Comparison of ENCODE assay signal across 24 cellular contexts in the genomic region with DNA sequence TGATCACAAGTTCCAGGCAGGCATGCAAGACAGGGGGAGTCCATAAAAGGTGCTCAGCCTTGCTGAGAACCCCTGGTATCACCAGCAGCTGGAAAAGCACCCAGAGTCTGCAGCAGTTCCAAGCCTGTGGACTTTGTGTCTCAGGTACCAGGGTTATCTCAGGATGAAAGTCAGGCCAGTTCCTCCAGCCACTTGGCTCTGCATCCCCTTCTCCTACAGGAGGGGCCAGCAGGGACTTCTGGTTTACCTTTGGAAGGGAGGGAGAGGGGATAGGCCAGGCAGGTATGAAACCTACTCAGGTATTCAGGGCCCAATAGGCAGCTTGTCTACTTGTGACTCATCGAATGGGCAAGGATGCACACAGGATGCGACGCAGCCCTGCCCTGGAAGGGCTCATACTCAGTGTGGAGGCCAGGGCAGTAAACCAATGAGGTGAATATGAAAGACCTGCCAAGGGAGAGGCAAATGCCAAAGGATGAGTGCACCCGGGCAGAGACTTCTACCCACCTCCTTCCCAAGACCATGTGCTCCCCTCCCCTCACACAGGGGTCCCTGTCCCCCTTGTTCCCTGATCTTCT.
A peak's percentile ranks its signal among the peaks of the same experiment; 100 is the strongest.
DNase-seq lines count a peak whose midpoint lies in the region; ATAC-seq, FAIRE-seq and TF ChIP-seq lines count a peak whose summit lies in the region.
"Had no signal": no experiment of that assay in that cellular context is flagged by ENCODE, and none has a peak within 500 bp of the region (broad histone marks: within the 10 kb centered on the region; RNA-seq: fewer than 3 reads in every experiment).

No MANE protein-coding gene starts in this region.

- peaks cover 8% of the 10 kb centered on the region for H3K27me3 Mint-ChIP-seq in activated T-helper 1 cell treated with anti-CD3 and anti-CD28 coated beads, Interleukin-12 subunit alpha, Interleukin-12 subunit beta, Interleukin-2, Interleukin-4 antibody, amounts not matched to agents 30 ng/mL and 10 ng/mL and 1 ng/mL, durations not matched to agents 14 hours and 24 hours and 36 hours (ENCODE audit: insufficient read depth)

- no peak overlapping the region for H3K4me3 Mint-ChIP-seq in activated T-helper 1 cell treated with anti-CD3 and anti-CD28 coated beads, Interleukin-12 subunit alpha, Interleukin-12 subunit beta, Interleukin-2, Interleukin-4 antibody, amounts not matched to agents 30 ng/mL and 10 ng/mL and 1 ng/mL, durations not matched to agents 14 hours and 24 hours and 36 hours

- TF ChIP-seq CTCF in RWPE2 (IDR thresholded peaks at IDR 0.05; ENCODE audit: poor library complexity, severe bottlenecking) (no peak), HepG2 (CRISPR knock-in tag; IDR thresholded peaks at IDR 0.05) (no peak), psoas muscle (IDR thresholded peaks at IDR 0.05) (no peak)

- no peaks in the 10 kb centered on the region for H4K20me1 ChIP-seq in HepG2 (ENCODE audit: insufficient read depth, low read length)

- H3K4me2 ChIP-seq in HepG2 (ENCODE audit: low read depth, low read length) = no peak overlapping the region
- H3K4me2 ChIP-seq: SK-N-SH had no signal

- no peak overlapping the region for H3K9ac ChIP-seq in HepG2 (ENCODE audit: insufficient read depth, low read depth, low read length)
- H3K9ac ChIP-seq: SK-N-SH had no signal

- no peaks in the 10 kb centered on the region for H3K4me1 ChIP-seq in RWPE2 (ENCODE audit: insufficient read depth, poor library complexity, severe bottlenecking)
- peaks cover 43% of the 10 kb centered on the region for H3K4me1 ChIP-seq in HepG2 (ENCODE audit: insufficient read depth, low read length)
- H3K4me1 ChIP-seq in psoas muscle = peaks cover 64% of the 10 kb centered on the region

- ATAC-seq in RWPE2 (ENCODE audit: low read depth) (peak; percentile 83), HepG2 (peak; percentile 30), psoas muscle (no peak)

- no peak overlapping the region for H2AFZ ChIP-seq in HepG2 (ENCODE audit: low read length)

- FAIRE-seq in HepG2 (lab: Jason Lieb, UNC) = no peak
- FAIRE-seq: H1 had no signal

- no peak for TF ChIP-seq RAD21 in HepG2 (CRISPR knock-in tag; IDR thresholded peaks at IDR 0.05)

- H3K36me3 ChIP-seq in RWPE2 (ENCODE audit: low read depth) = no peaks in the 10 kb centered on the region
- H3K36me3 ChIP-seq in HepG2 (replicated peaks in 1 of 2; ENCODE audit: control insufficient read depth in 1 of 2, insufficient read depth in 2 of 2, low read length in 2 of 2) = no peaks in the 10 kb centered on the region
- no peaks in the 10 kb centered on the region for H3K36me3 ChIP-seq in psoas muscle (ENCODE audit: insufficient read depth in 1 of 2, low read depth in 1 of 2)

- H3K9me3 Mint-ChIP-seq in activated T-helper 1 cell treated with anti-CD3 and anti-CD28 coated beads, Interleukin-12 subunit alpha, Interleukin-12 subunit beta, Interleukin-2, Interleukin-4 antibody, amounts not matched to agents 30 ng/mL and 10 ng/mL and 1 ng/mL, durations not matched to agents 14 hours and 24 hours and 36 hours = no peaks in the 10 kb centered on the region

- no peaks in the 10 kb centered on the region for H3K36me3 Mint-ChIP-seq in activated T-helper 1 cell treated with anti-CD3 and anti-CD28 coated beads, Interleukin-12 subunit alpha, Interleukin-12 subunit beta, Interleukin-2, Interleukin-4 antibody, amounts not matched to agents 30 ng/mL and 10 ng/mL and 1 ng/mL, durations not matched to agents 14 hours and 24 hours and 36 hours (ENCODE audit: low read depth)

- H3K4me3 ChIP-seq in RWPE2 (ENCODE audit: severe bottlenecking) (no peak overlapping the region), HepG2 (replicated peaks in 1 of 3; ENCODE audit: insufficient read depth in 1 of 3, low read depth in 2 of 3, low read length in 3 of 3) (no peak overlapping the region), psoas muscle (no peak overlapping the region)

- H3K9me3 ChIP-seq in RWPE2 (ENCODE audit: severe bottlenecking) = no peaks in the 10 kb centered on the region
- H3K9me3 ChIP-seq in HepG2 (ENCODE audit: low read length) = no peaks in the 10 kb centered on the region
- H3K9me3 ChIP-seq in psoas muscle = no peaks in the 10 kb centered on the region
- H3K9me3 ChIP-seq: SK-N-SH had no signal

- no peak for TF ChIP-seq EP300 in HepG2 (IDR thresholded peaks at IDR 0.05; ENCODE audit: low read depth in 2 of 2, low read length in 2 of 2)
- TF ChIP-seq EP300 in HepG2 (CRISPR knock-in tag; IDR thresholded peaks at IDR 0.05; ENCODE audit: borderline replicate concordance) = no peak

- WGBS in HepG2 (ENCODE audit: low lambda C conversion rate) = 75% methylated on average over 3 of the region's 4 CpGs
- 29 to 42% (median 37%) methylated on average over 4 of the region's 4 CpGs for WGBS in psoas muscle, 3 donors

- no peaks in the 10 kb centered on the region for H3K79me2 ChIP-seq in HepG2 (ENCODE audit: insufficient read depth, low read length)

- no peak overlapping the region for H3K27ac ChIP-seq in RWPE2 (ENCODE audit: poor library complexity, severe bottlenecking)
- no peak overlapping the region for H3K27ac ChIP-seq in HepG2 (ENCODE audit: extremely low read length, insufficient read depth, low read length)
- H3K27ac ChIP-seq in psoas muscle = peak overlapping the region; percentile 97
- H3K27ac ChIP-seq: 22Rv1, C4-2B, HL-60 had no signal

- CTCF ChIA-PET in HepG2 (lab: Yijun Ruan, JAX; ENCODE audit: low intra/inter-chr PET ratio, low total read pairs) = no interaction called here

- no peaks in the 10 kb centered on the region for H3K27me3 ChIP-seq in RWPE2 (ENCODE audit: insufficient read depth, poor library complexity, severe bottlenecking)
- H3K27me3 ChIP-seq in HepG2 (ENCODE audit: control insufficient read depth in 1 of 2, insufficient read depth in 2 of 2, low read length in 2 of 2) = peaks cover 0 to 4% of the 10 kb centered on the region in 2 experiments; a peak in 1 of 5 replicates
- no peaks in the 10 kb centered on the region for H3K27me3 ChIP-seq in psoas muscle (ENCODE audit: insufficient read depth in 3 of 3, low read length in 2 of 3)

- DNase-seq in DMS53 (lab: John Stamatoyannopoulos, UW) = peak; percentile 3
- no peak for DNase-seq in DMS53 treated with DMSO at 0.1 percent for 48 hours (lab: John Stamatoyannopoulos, UW; ENCODE audit: unreplicated experiment)
- no peak for DNase-seq in RWPE2 (ENCODE audit: low spot score)
- no peak for DNase-seq in HepG2 (ENCODE audit: low spot score)
- DNase-seq in psoas muscle = no peak
- DNase-seq in activated T-helper 1 cell treated with anti-CD3 and anti-CD28 coated beads, Interleukin-12 subunit alpha, Interleukin-12 subunit beta, Interleukin-2, Interleukin-4 antibody, amounts not matched to agents 30 ng/mL and 10 ng/mL and 1 ng/mL, durations not matched to agents 14 hours and 24 hours and 36 hours (ENCODE audit: low spot score) = no peak
- no peak for DNase-seq in HPDE6-E6E7 (ENCODE audit: extremely low spot score)
- DNase-seq in stimulated activated CD4-positive, alpha-beta T cell treated with anti-CD3 and anti-CD28 coated beads, Interleukin-2, amount 100 ng/mL, for 24 hours = no peak
- DNase-seq: AML-193; GF-D8; MM.1S; NCI-H1092; NCI-H1436 treated with DMSO at 0.1 percent for 48 hours; NCI-H2029; NCI-H2171; NCI-H446; NCI-H748 treated with DMSO at 0.1 percent for 48 hours; NK-92 treated with Interleukin-12 subunit alpha and Interleukin-12 subunit beta, amount 100 ng/mL, for 24 hours; SHP77 treated with DMSO at 0.1 percent for 48 hours; SK-N-SH had no signal

- in situ Hi-C loops in HepG2 (cut with HindIII; ENCODE audit: extremely low pct_ligation_motif_present, low pct_unique_long_range_greater_than_20kb) = no loop called here

- H3K27ac Mint-ChIP-seq in activated T-helper 1 cell treated with anti-CD3 and anti-CD28 coated beads, Interleukin-12 subunit alpha, Interleukin-12 subunit beta, Interleukin-2, Interleukin-4 antibody, amounts not matched to agents 30 ng/mL and 10 ng/mL and 1 ng/mL, durations not matched to agents 14 hours and 24 hours and 36 hours = no peak overlapping the region

- intact Hi-C loops in HepG2 (cut with micrococcal nuclease; ENCODE audit: unreplicated experiment) = no loop called here
- intact Hi-C loops in psoas muscle (cut with DNase I) = loop anchor here (5.0 to 10.0 kb wide), 3 partner anchors 116 to 484 kb away; partner anchors contain the start of genes SIX1 (in 1 of the 2) and SIX4 (in 1 of the 2)
- intact Hi-C loops in activated T-helper 1 cell treated with anti-CD3 and anti-CD28 coated beads, Interleukin-12 subunit alpha, Interleukin-12 subunit beta, Interleukin-2, Interleukin-4 antibody, amounts not matched to agents 30 ng/mL and 10 ng/mL and 1 ng/mL, durations not matched to agents 14 hours and 24 hours and 36 hours (cut with micrococcal nuclease) = no loop called here

- POLR2A ChIA-PET in HepG2 (lab: Yijun Ruan, JAX) = no interaction called here

- BruUV-seq in HepG2 (replicated peaks; lab: Mats Ljungman, UMichigan) = no TSS peak

- H3K4me1 Mint-ChIP-seq in activated T-helper 1 cell treated with anti-CD3 and anti-CD28 coated beads, Interleukin-12 subunit alpha, Interleukin-12 subunit beta, Interleukin-2, Interleukin-4 antibody, amounts not matched to agents 30 ng/mL and 10 ng/mL and 1 ng/mL, durations not matched to agents 14 hours and 24 hours and 36 hours (ENCODE audit: low read depth) = peaks cover 18% of the 10 kb centered on the region

- TF ChIP-seq POLR2A in HepG2 (IDR thresholded peaks at IDR 0.05; ENCODE audit: insufficient read depth in 1 of 2, low read depth in 2 of 2, low read length in 2 of 2) = no peak

TF ChIP-seq in HepG2, 621 proteins besides CTCF, POLR2A, EP300 and RAD21 (continues in another document):
- TF ChIP-seq MXI1 (IDR thresholded peaks at IDR 0.05; ENCODE audit: borderline replicate concordance, low read depth, low read length) = no peak
- no peak for TF ChIP-seq YY1 (IDR thresholded peaks at IDR 0.05; ENCODE audit: insufficient read depth, insufficient replicate concordance, low read depth, low read length)

Comparison
In these comparisons a context has a peak if more than half of its experiments do, and no peak if none do; other contexts are left out.
1. ATAC-seq: peak in RWPE2 (single experiment) and HepG2 (single experiment); none in psoas muscle (0 of 4).
2. intact Hi-C loops: an anchor here in psoas muscle (5.0 to 10.0 kb wide); none called in HepG2 and activated T-helper 1 cell treated with anti-CD3 and anti-CD28 coated beads, Interleukin-12 subunit alpha, Interleukin-12 subunit beta, Interleukin-2, Interleukin-4 antibody, amounts not matched to agents 30 ng/mL and 10 ng/mL and 1 ng/mL, durations not matched to agents 14 hours and 24 hours and 36 hours.